8 cellular contexts compared by ENCODE assay signal in the genomic region with DNA sequence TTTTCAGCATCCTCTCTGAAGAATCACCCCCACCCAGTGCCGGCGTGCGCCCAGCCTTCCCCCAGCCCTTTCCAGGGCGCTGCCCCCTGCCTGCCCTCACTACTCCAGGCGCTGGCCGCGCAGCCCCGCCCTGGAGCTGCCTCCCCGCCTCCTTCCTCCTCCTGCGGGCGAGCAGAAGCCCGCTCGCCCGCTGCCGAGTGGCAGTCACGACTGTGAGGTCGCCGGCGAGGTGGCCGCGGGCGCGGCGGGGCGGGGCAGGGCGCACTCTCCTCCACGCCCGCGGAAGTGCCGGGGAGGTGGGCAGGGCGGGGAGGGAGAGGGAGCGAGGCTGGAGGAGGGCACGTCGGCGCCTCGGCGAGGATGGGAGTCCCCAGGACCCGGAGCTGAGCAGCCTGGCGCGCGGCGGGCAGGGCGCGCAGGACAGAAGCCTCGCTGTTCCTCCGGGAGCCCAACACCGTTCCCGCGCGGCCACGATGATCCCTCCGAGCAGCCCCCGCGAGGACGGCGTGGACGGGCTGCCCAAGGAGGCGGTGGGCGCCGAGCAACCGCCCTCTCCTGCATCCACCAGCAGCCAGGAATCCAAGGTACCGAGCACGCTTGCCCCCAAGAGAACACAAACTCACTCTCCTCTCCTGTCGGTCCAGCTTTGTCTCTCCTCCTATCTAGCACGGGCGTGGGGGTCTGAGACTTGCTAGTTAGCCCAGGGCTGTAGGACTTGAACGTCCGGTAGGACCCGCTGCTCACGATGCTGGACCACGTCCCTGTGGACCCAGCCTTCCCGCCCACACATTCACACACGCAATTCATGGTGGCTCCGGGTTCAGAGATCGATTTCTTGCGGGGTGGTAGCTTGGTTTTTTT. TPM values are rescaled to one million over a fixed set of nuclear protein-coding genes. Genes with fewer than 3 reads are reported as not detected.
DNase-seq lines count a peak whose midpoint lies in the region; ATAC-seq and TF ChIP-seq lines count a peak whose summit lies in the region.

A gene with protein sequence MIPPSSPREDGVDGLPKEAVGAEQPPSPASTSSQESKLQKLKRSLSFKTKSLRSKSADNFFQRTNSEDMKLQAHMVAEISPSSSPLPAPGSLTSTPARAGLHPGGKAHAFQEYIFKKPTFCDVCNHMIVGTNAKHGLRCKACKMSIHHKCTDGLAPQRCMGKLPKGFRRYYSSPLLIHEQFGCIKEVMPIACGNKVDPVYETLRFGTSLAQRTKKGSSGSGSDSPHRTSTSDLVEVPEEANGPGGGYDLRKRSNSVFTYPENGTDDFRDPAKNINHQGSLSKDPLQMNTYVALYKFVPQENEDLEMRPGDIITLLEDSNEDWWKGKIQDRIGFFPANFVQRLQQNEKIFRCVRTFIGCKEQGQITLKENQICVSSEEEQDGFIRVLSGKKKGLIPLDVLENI (plus strand): TSS at position 334 of the 861 bp plus-strand sequence. CDS start 140 bp downstream, at position 474.

- no peaks in the 10 kb centered on the region for H3K9me3 ChIP-seq in colonic mucosa
- peaks cover 0 to 4% of the 10 kb centered on the region in 2 donors for H3K9me3 ChIP-seq in lung (ENCODE audit: control insufficient read depth in 2 of 2, insufficient read depth in 1 of 2, low read length in 1 of 2)
- H3K9me3 ChIP-seq in transverse colon, result no peaks in the 10 kb centered on the region

- H3K4me1 ChIP-seq in colonic mucosa (no peaks in the 10 kb centered on the region), lung (ENCODE audit: control insufficient read depth in 2 of 2, insufficient read depth in 2 of 2, low read length in 2 of 2) (peaks cover 0 to 7% of the 10 kb centered on the region in 2 donors), transverse colon (peaks cover 0 to 10% (median 2%) of the 10 kb centered on the region in 4 donors)

- no peak for TF ChIP-seq CTCF in colonic mucosa (IDR thresholded peaks at IDR 0.05)
- TF ChIP-seq CTCF in lung (IDR thresholded peaks at IDR 0.05; ENCODE audit: control extremely low read depth, extremely low read depth), result no peak
- TF ChIP-seq CTCF in transverse colon (IDR thresholded peaks at IDR 0.05), result no peak
- no peak for TF ChIP-seq CTCF in GM20000 (IDR thresholded peaks at IDR 0.05; ENCODE audit: extremely low read depth, missing control alignments)

- TF ChIP-seq EP300 in transverse colon (IDR thresholded peaks at IDR 0.05; ENCODE audit: low read depth), result no peak

- peaks cover 5% of the 10 kb centered on the region for H3K4me1 Mint-ChIP-seq in activated naive CD4-positive, alpha-beta T cell treated with anti-CD3 and anti-CD28 coated beads, Interleukin-2, amount 10 ng/mL, durations not matched to agents 7 days and 5 days

- WGBS in lung, 2 donors, result 0 to 2% methylated on average over 67 to 76 of the region's 76 CpGs
- 9 to 20% methylated on average over 1 to 48 of the region's 76 CpGs for WGBS in transverse colon (ENCODE audit: low coverage in 1 of 2), 2 donors

- H3K27me3 Mint-ChIP-seq in activated naive CD4-positive, alpha-beta T cell treated with anti-CD3 and anti-CD28 coated beads, Interleukin-2, amount 10 ng/mL, durations not matched to agents 7 days and 5 days, result peaks cover 22% of the 10 kb centered on the region

- ATAC-seq in lung (ENCODE audit: insufficient read depth, low FRiP score), result peak; percentile 89
- no peak for ATAC-seq in HG03280 (IDR thresholded peaks at IDR 0.05; ENCODE audit: unreplicated experiment)

- no peak for TF ChIP-seq POLR2A in transverse colon (IDR thresholded peaks at IDR 0.05)

- in situ Hi-C loops in transverse colon (cut with MboI; ENCODE audit: low pct_ligation_motif_present in 1 of 4, low pct_unique_long_range_greater_than_20kb in 1 of 4, low sequenced_read_pairs in 3 of 4), result no loop called here

- CTCF ChIA-PET in activated naive CD4-positive, alpha-beta T cell treated with anti-CD3 and anti-CD28 coated beads, Interleukin-2, amount 10 ng/mL, durations not matched to agents 7 days and 5 days (lab: Charles Lee), result no interaction called here

- H3K9me3 Mint-ChIP-seq in activated naive CD4-positive, alpha-beta T cell treated with anti-CD3 and anti-CD28 coated beads, Interleukin-2, amount 10 ng/mL, durations not matched to agents 7 days and 5 days, result no peaks in the 10 kb centered on the region

- peak within 1 kb of the TSS; percentile 32 for H3K4me3 ChIP-seq in colonic mucosa
- peak within 1 kb of the TSS; percentile 24 for H3K4me3 ChIP-seq in lung
- H3K4me3 ChIP-seq in transverse colon, result peak within 1 kb of the TSS; percentile 10 to 45 (median 28)

- H3K27ac Mint-ChIP-seq in activated naive CD4-positive, alpha-beta T cell treated with anti-CD3 and anti-CD28 coated beads, Interleukin-2, amount 10 ng/mL, durations not matched to agents 7 days and 5 days, result no peak within 1 kb of the TSS

- DNase-seq in activated naive CD4-positive, alpha-beta T cell treated with anti-CD3 and anti-CD28 coated beads, Interleukin-2, amount 10 ng/mL, durations not matched to agents 7 days and 5 days, result peak; percentile 20
- DNase-seq in activated naive CD4-positive, alpha-beta T cell (lab: John Stamatoyannopoulos, UW), result no peak
- DNase-seq in NOMO-1 treated with DMSO at 0.1 percent for 48 hours (lab: John Stamatoyannopoulos, UW; ENCODE audit: unreplicated experiment), result peak; percentile 76
- DNase-seq in colonic mucosa, result peak; percentile 18
- peak; percentile 33 for DNase-seq in lung (ENCODE audit: low spot score)
- DNase-seq in transverse colon, result peak; percentile 8
- DNase-seq in GM20000 (ENCODE audit: low spot score), result no peak

- H3K9ac ChIP-seq in colonic mucosa (ENCODE audit: low read depth in 2 of 2, low read length in 2 of 2), result no peak within 1 kb of the TSS

- H3K27ac ChIP-seq in colonic mucosa (no peak within 1 kb of the TSS), lung (ENCODE audit: low read depth in 1 of 2, low read length in 1 of 2) (no peak within 1 kb of the TSS), transverse colon (no peak within 1 kb of the TSS)

- intact Hi-C loops in colonic mucosa (cut with DNase I) (no loop called here), transverse colon (cut with DNase I; ENCODE audit: low total_unique reads) (no loop called here)

- no peaks in the 10 kb centered on the region for H3K36me3 Mint-ChIP-seq in activated naive CD4-positive, alpha-beta T cell treated with anti-CD3 and anti-CD28 coated beads, Interleukin-2, amount 10 ng/mL, durations not matched to agents 7 days and 5 days

- H3K36me3 ChIP-seq in colonic mucosa, result no peaks in the 10 kb centered on the region
- H3K36me3 ChIP-seq in lung (ENCODE audit: control insufficient read depth in 2 of 2, insufficient read depth in 2 of 2, low read length in 2 of 2), result no peaks in the 10 kb centered on the region
- H3K36me3 ChIP-seq in transverse colon, result no peaks in the 10 kb centered on the region

- no peak within 1 kb of the TSS for H3K4me3 Mint-ChIP-seq in activated naive CD4-positive, alpha-beta T cell treated with anti-CD3 and anti-CD28 coated beads, Interleukin-2, amount 10 ng/mL, durations not matched to agents 7 days and 5 days

- peaks cover 5% of the 10 kb centered on the region for H3K27me3 ChIP-seq in colonic mucosa
- no peaks in the 10 kb centered on the region for H3K27me3 ChIP-seq in lung (ENCODE audit: control insufficient read depth, insufficient read depth)
- H3K27me3 ChIP-seq in transverse colon, result peaks cover 25% of the 10 kb centered on the region

RNA-seq across cellular contexts. Expression of the gene that starts here (rescaled TPM):
- total RNA-seq in colonic mucosa (1 to 10 TPM in 1 of 2 donors, under 1 TPM in 1; 0.42 to 1.1 TPM), lung (10 to 100 TPM in 1 of 2 donors, 1 to 10 TPM in 1; 3.1 to 17.2 TPM), transverse colon (1 to 10 TPM in 2 of 4 donors, not detected in 2; 1.3 to 3.5 TPM)
- polyA plus RNA-seq in lung, result 1 to 10 TPM; 1.3 to 8.3 TPM

Comparison
In these comparisons a context has a peak if more than half of its experiments do, and no peak if none do; other contexts are left out.
1. DNase-seq: peak in activated naive CD4-positive, alpha-beta T cell treated with anti-CD3 and anti-CD28 coated beads, Interleukin-2, amount 10 ng/mL, durations not matched to agents 7 days and 5 days (single experiment), NOMO-1 treated with DMSO at 0.1 percent for 48 hours (single experiment), colonic mucosa (single experiment), lung (single experiment) and transverse colon (single experiment); none in activated naive CD4-positive, alpha-beta T cell (0 of 4) and GM20000 (single experiment).
2. Peak in every context shown above with its lines, with median percentiles within 50 percentile points of each other: H3K4me3 ChIP-seq.